ENCODE assay signal across 9 cellular contexts in the genomic region with DNA sequence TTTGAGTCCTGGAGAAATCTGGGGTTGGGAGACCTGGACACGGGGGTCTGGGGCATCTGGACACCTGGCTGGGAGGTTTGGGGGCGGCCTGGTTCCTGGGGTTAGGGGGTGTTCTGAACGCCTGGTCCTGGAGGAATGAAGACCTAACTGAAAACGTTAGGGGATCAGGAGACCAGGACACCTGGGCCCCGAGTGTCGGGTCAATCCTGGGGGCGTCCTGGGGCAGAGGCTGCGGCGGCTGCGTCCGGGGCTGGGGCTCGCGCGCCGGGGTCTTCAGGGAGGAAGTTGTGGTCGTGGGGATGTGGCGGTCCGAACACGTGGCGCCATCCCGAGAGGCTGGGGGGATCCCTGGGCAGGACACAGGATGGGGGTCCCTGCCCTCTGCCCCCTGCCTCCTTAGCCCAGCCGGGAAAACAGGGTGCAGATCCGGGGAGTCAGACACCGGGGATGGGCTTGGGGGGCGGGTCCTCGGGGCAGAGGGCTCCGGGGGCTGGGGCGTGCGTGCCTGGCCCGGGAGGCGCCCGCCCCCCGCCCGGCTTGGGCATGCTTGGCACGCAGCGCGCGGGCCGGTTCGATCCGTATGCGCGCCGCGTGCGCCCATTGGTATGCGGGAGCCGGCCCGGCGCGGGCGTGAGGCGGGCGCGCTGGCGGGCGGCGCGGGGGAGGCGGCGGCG. TPM values are rescaled to one million over a fixed set of nuclear protein-coding genes. Genes with fewer than 3 reads are reported as not detected.
DNase-seq lines count a peak whose midpoint lies in the region; TF ChIP-seq lines count a peak whose summit lies in the region.
"Had no signal": no experiment of that assay in that cellular context is flagged by ENCODE, and none has a peak within 500 bp of the region (broad histone marks: within the 10 kb centered on the region; RNA-seq: fewer than 3 reads in every experiment).

No MANE protein-coding gene starts in this region.

- TF ChIP-seq CTCF in stomach (IDR thresholded peaks at IDR 0.05), result no peak

- peak overlapping the region; percentile 48 for H3K9ac ChIP-seq in SK-N-MC (ENCODE audit: insufficient read length)

- peaks cover 22 to 69% (median 59%) of the 10 kb centered on the region in 3 donors for H3K27me3 ChIP-seq in stomach

- TF ChIP-seq EP300 in stomach (IDR thresholded peaks at IDR 0.05), result no peak

- no peak for TF ChIP-seq POLR2A in stomach (IDR thresholded peaks at IDR 0.05)

- H3K9me3 Mint-ChIP-seq in activated CD4-positive, alpha-beta T cell treated with anti-CD3 and anti-CD28 coated beads, Interleukin-2, amount 10 ng/mL, durations not matched to agents 24 days and 14 days, result no peaks in the 10 kb centered on the region

- H3K4me1 ChIP-seq in stomach, result peaks cover 24 to 39% (median 32%) of the 10 kb centered on the region in 4 donors

- peak overlapping the region; percentile 48 for H3K4me3 Mint-ChIP-seq in activated CD4-positive, alpha-beta T cell treated with anti-CD3 and anti-CD28 coated beads, Interleukin-2, amount 10 ng/mL, durations not matched to agents 24 days and 14 days

- no peak for DNase-seq in activated CD4-positive, alpha-beta T cell treated with anti-CD3 and anti-CD28 coated beads, Interleukin-2, amount 10 ng/mL, durations not matched to agents 24 days and 14 days
- DNase-seq in activated CD4-positive, alpha-beta T cell treated with anti-CD3 and anti-CD28 coated beads for 4 hours, result no peak
- DNase-seq in SK-N-MC (ENCODE audit: low read depth, low spot score) (no peak), hepatic stellate cell (ENCODE audit: low spot score) (peak; percentile 59), stomach (no peak), NCI-H345 treated with DMSO at 0.1 percent for 48 hours (lab: John Stamatoyannopoulos, UW; ENCODE audit: unreplicated experiment) (no peak), NCI-H1694 treated with DMSO at 0.1 percent for 48 hours (lab: John Stamatoyannopoulos, UW) (no peak), foreskin melanocyte (no peak)
- DNase-seq: hypothalamus had no signal

- intact Hi-C loops in activated CD4-positive, alpha-beta T cell treated with anti-CD3 and anti-CD28 coated beads, Interleukin-2, amount 10 ng/mL, durations not matched to agents 24 days and 14 days (cut with micrococcal nuclease), result no loop called here
- intact Hi-C loops in stomach (cut with DNase I; ENCODE audit: low total_unique reads), result no loop called here

- H3K27ac ChIP-seq in SK-N-MC (no peak overlapping the region), stomach (no peak overlapping the region)

- H3K36me3 ChIP-seq in SK-N-MC (ENCODE audit: insufficient read depth, low read length), result no peaks in the 10 kb centered on the region
- no peaks in the 10 kb centered on the region for H3K36me3 ChIP-seq in stomach

- H3K4me3 ChIP-seq in SK-N-MC (peak overlapping the region; percentile 77), stomach (peak overlapping the region; percentile 3 to 41 (median 24))

- H3K36me3 Mint-ChIP-seq in activated CD4-positive, alpha-beta T cell treated with anti-CD3 and anti-CD28 coated beads, Interleukin-2, amount 10 ng/mL, durations not matched to agents 24 days and 14 days (ENCODE audit: low read depth), result no peaks in the 10 kb centered on the region

- no peak overlapping the region for H3K27ac Mint-ChIP-seq in activated CD4-positive, alpha-beta T cell treated with anti-CD3 and anti-CD28 coated beads, Interleukin-2, amount 10 ng/mL, durations not matched to agents 24 days and 14 days

- no peaks in the 10 kb centered on the region for H3K9me3 ChIP-seq in SK-N-MC (ENCODE audit: low read depth, low read length)
- no peaks in the 10 kb centered on the region for H3K9me3 ChIP-seq in stomach

- peaks cover 54% of the 10 kb centered on the region for H3K27me3 Mint-ChIP-seq in activated CD4-positive, alpha-beta T cell treated with anti-CD3 and anti-CD28 coated beads, Interleukin-2, amount 10 ng/mL, durations not matched to agents 24 days and 14 days

- H3K4me1 Mint-ChIP-seq in activated CD4-positive, alpha-beta T cell treated with anti-CD3 and anti-CD28 coated beads, Interleukin-2, amount 10 ng/mL, durations not matched to agents 24 days and 14 days, result peaks cover 7% of the 10 kb centered on the region

- 1 to 4% (median 1%) methylated on average over 17 to 62 of the region's 62 CpGs for WGBS in stomach, 5 donors

RNA-seq across cellular contexts. Expression of a gene that starts 0.6 kb away (rescaled TPM):
- 0.21 and 0.47 TPM in 2 replicates for total RNA-seq in activated CD4-positive, alpha-beta T cell treated with anti-CD3 and anti-CD28 coated beads, Interleukin-2, amount 10 ng/mL, durations not matched to agents 24 days and 14 days
- total RNA-seq in stomach, result 1 to 10 TPM in 1 of 5 donors, under 1 TPM in 1, not detected in 3; 0.72 to 2.3 TPM
- 1 to 10 TPM; 1.1 to 8.9 (median 1.1) TPM for polyA plus RNA-seq in stomach

RNA-seq across cellular contexts. Expression of a gene that starts 28.2 kb away (rescaled TPM):
- total RNA-seq in activated CD4-positive, alpha-beta T cell treated with anti-CD3 and anti-CD28 coated beads, Interleukin-2, amount 10 ng/mL, durations not matched to agents 24 days and 14 days, result 53.6 and 56.7 TPM in 2 replicates
- 100 to 1,000 TPM in 1 of 5 donors, 10 to 100 TPM in 2, 1 to 10 TPM in 1, not detected in 1; 7.0 to 232 (median 23.9) TPM for total RNA-seq in stomach
- 10 to 100 TPM in 2 of 3 donors, 1 to 10 TPM in 1; 5.4 to 76.1 (median 59.0) TPM for polyA plus RNA-seq in stomach
